11 cellular contexts compared by ENCODE assay signal in the genomic region with DNA sequence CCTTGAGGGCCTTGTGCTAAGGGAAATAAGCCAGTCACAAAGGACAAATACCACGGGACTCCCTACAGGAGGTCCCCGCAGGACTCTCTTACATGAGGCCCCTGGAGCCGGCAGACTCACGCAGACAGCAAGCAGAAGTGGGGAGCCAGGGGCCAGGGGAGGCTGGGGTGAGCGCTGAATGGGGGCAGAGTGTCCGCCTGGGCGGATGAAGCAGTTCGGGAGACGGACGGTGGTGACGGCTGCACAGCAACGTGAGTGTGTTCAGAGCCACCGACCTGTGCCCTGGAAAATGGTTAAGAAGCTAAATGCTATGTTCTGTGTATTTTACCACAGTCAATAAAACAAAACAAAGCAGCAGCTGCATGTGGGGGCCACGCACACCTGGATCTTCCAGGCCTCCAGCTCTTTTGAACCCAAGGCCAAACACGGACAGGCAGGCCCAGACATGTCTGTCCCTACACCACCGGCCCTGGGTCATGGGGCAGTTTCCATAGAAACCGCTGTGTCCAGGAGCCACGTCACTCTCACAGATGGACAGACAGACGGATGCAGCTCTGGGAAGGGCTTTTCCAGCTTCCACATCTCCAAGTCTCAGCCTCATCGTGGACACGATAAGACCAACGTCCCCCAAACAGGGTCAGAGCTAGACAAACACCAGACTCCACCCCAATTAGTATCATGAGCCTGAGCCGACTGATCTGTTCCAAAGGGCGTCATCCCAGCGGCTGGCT.
DNase-seq lines count a peak whose midpoint lies in the region; ATAC-seq and TF ChIP-seq lines count a peak whose summit lies in the region.
"Had no signal": no experiment of that assay in that cellular context is flagged by ENCODE, and none has a peak within 500 bp of the region (broad histone marks: within the 10 kb centered on the region; RNA-seq: fewer than 3 reads in every experiment).

No MANE protein-coding gene starts in this region.

- H3K9ac ChIP-seq in HUES6 (ENCODE audit: low read length) (peak overlapping the region; percentile 52), endodermal cell (ENCODE audit: extremely low read depth, low read length, poor library complexity, severe bottlenecking) (no peak overlapping the region)

- ATAC-seq in HG03135 (IDR thresholded peaks at IDR 0.05; ENCODE audit: unreplicated experiment) = no peak
- ATAC-seq: left lung had no signal

- H3K9me3 Mint-ChIP-seq in endodermal cell (peaks cover 4% of the 10 kb centered on the region), progenitor cell of endocrine pancreas (ENCODE audit: low read depth) (no peaks in the 10 kb centered on the region)
- H3K9me3 Mint-ChIP-seq: activated T-helper 1 cell treated with anti-CD3 and anti-CD28 coated beads, Interleukin-12 subunit alpha, Interleukin-12 subunit beta, Interleukin-2, Interleukin-4 antibody, amounts not matched to agents 30 ng/mL and 10 ng/mL and 1 ng/mL, durations not matched to agents 14 hours and 24 hours and 36 hours had no signal

- no peak overlapping the region for H3K4me3 ChIP-seq in HUES6 (ENCODE audit: low read depth, low read length)
- H3K4me3 ChIP-seq in endodermal cell (ENCODE audit: low read length) = no peak overlapping the region
- no peak overlapping the region for H3K4me3 ChIP-seq in esophagus muscularis mucosa
- no peak overlapping the region for H3K4me3 ChIP-seq in ascending aorta
- H3K4me3 ChIP-seq: left lung, PC-9 had no signal

- peaks cover 59% of the 10 kb centered on the region for H3K4me1 ChIP-seq in HUES6 (ENCODE audit: control insufficient read depth, insufficient read depth, low read length)
- H3K4me1 ChIP-seq in endodermal cell (ENCODE audit: control insufficient read depth, insufficient read depth, low read length) = no peaks in the 10 kb centered on the region
- H3K4me1 ChIP-seq in esophagus muscularis mucosa = no peaks in the 10 kb centered on the region
- no peaks in the 10 kb centered on the region for H3K4me1 ChIP-seq in ascending aorta
- H3K4me1 ChIP-seq: left lung had no signal

- no peaks in the 10 kb centered on the region for H3K27me3 ChIP-seq in HUES6 (ENCODE audit: control insufficient read depth, insufficient read depth, low read length)
- no peaks in the 10 kb centered on the region for H3K27me3 ChIP-seq in endodermal cell (ENCODE audit: control insufficient read depth, insufficient read depth, low read length, poor library complexity, severe bottlenecking)
- H3K27me3 ChIP-seq in esophagus muscularis mucosa = no peaks in the 10 kb centered on the region
- no peaks in the 10 kb centered on the region for H3K27me3 ChIP-seq in ascending aorta
- H3K27me3 ChIP-seq: left lung had no signal

- H3K36me3 ChIP-seq in HUES6 (ENCODE audit: control insufficient read depth, insufficient read depth, low read length) (0 out of 2 replicates have a peak, but pooled peaks cover 3% of the 10 kb centered on the region), endodermal cell (ENCODE audit: control insufficient read depth, insufficient read depth, low read length) (no peaks in the 10 kb centered on the region), esophagus muscularis mucosa (peaks cover 0 to 4% (median 0%) of the 10 kb centered on the region in 4 donors), ascending aorta (no peaks in the 10 kb centered on the region)
- H3K36me3 ChIP-seq: left lung had no signal

- no peak overlapping the region for H3K4me3 Mint-ChIP-seq in endodermal cell
- H3K4me3 Mint-ChIP-seq in progenitor cell of endocrine pancreas (ENCODE audit: low read depth) = peak overlapping the region; percentile 40
- H3K4me3 Mint-ChIP-seq: activated T-helper 1 cell treated with anti-CD3 and anti-CD28 coated beads, Interleukin-12 subunit alpha, Interleukin-12 subunit beta, Interleukin-2, Interleukin-4 antibody, amounts not matched to agents 30 ng/mL and 10 ng/mL and 1 ng/mL, durations not matched to agents 14 hours and 24 hours and 36 hours had no signal

- DNase-seq in NCI-H510A treated with DMSO at 0.1 percent for 48 hours (lab: John Stamatoyannopoulos, UW) (peak; percentile 96), endodermal cell (no peak), progenitor cell of endocrine pancreas (ENCODE audit: low spot score, unreplicated experiment) (no peak), esophagus muscularis mucosa (ENCODE audit: extremely low spot score) (no peak), ascending aorta (ENCODE audit: low spot score in 2 of 2) (no peak), GM19238 (ENCODE audit: insufficient read length, low spot score) (no peak)
- DNase-seq: PC-9 had no signal

- TF ChIP-seq CTCF in endodermal cell (conservative IDR thresholded peaks at IDR 0.05) (no peak), progenitor cell of endocrine pancreas (IDR thresholded peaks at IDR 0.05; ENCODE audit: unreplicated experiment) (no peak), esophagus muscularis mucosa (IDR thresholded peaks at IDR 0.05) (no peak), ascending aorta (IDR thresholded peaks at IDR 0.05) (no peak)

- H3K9me3 ChIP-seq in HUES6 (ENCODE audit: control insufficient read depth, insufficient read depth, low read depth, low read length) (peaks cover 3% of the 10 kb centered on the region; the same call in 1 of the 2 replicates), endodermal cell (ENCODE audit: control insufficient read depth, low read length) (no peaks in the 10 kb centered on the region), esophagus muscularis mucosa (no peaks in the 10 kb centered on the region), ascending aorta (no peaks in the 10 kb centered on the region)
- H3K9me3 ChIP-seq: left lung had no signal

- WGBS in endodermal cell (ENCODE audit: insufficient coverage in 1 of 2, insufficient read length in 1 of 2), 2 experiments = 82 to 86% methylated on average over 15 to 25 of the region's 25 CpGs
- 81% methylated on average over 25 of the region's 25 CpGs for WGBS in esophagus muscularis mucosa

- H3K36me3 Mint-ChIP-seq in endodermal cell (ENCODE audit: low read depth) = no peaks in the 10 kb centered on the region
- H3K36me3 Mint-ChIP-seq in progenitor cell of endocrine pancreas (ENCODE audit: insufficient read depth) = no peaks in the 10 kb centered on the region

- no peak for TF ChIP-seq POLR2A in esophagus muscularis mucosa (IDR thresholded peaks at IDR 0.05; ENCODE audit: low read depth)

- H3K27ac Mint-ChIP-seq in endodermal cell (peak overlapping the region; percentile 70), progenitor cell of endocrine pancreas (peak overlapping the region; percentile 94)
- H3K27ac Mint-ChIP-seq: activated T-helper 1 cell treated with anti-CD3 and anti-CD28 coated beads, Interleukin-12 subunit alpha, Interleukin-12 subunit beta, Interleukin-2, Interleukin-4 antibody, amounts not matched to agents 30 ng/mL and 10 ng/mL and 1 ng/mL, durations not matched to agents 14 hours and 24 hours and 36 hours had no signal

- H3K27me3 Mint-ChIP-seq in endodermal cell (ENCODE audit: insufficient read depth) (no peaks in the 10 kb centered on the region), progenitor cell of endocrine pancreas (no peaks in the 10 kb centered on the region)

- peaks cover 26% of the 10 kb centered on the region for H3K4me1 Mint-ChIP-seq in endodermal cell
- H3K4me1 Mint-ChIP-seq in progenitor cell of endocrine pancreas (ENCODE audit: low read depth) = peaks cover 61% of the 10 kb centered on the region

- no peak for TF ChIP-seq EP300 in esophagus muscularis mucosa (IDR thresholded peaks at IDR 0.05)

- H3K27ac ChIP-seq in HUES6 (ENCODE audit: low read depth, low read length) (peak overlapping the region; percentile 77), endodermal cell (ENCODE audit: low read depth, low read length) (peak overlapping the region; percentile 92), esophagus muscularis mucosa (replicated peaks in 1 of 4) (no peak overlapping the region), ascending aorta (no peak overlapping the region)
- H3K27ac ChIP-seq: left lung, PC-9 had no signal

- intact Hi-C loops in esophagus muscularis mucosa (cut with DNase I) = no loop called here
- intact Hi-C loops in ascending aorta (cut with DNase I) = no loop called here

Comparison
In these comparisons a context has a peak if more than half of its experiments do, and no peak if none do; other contexts are left out.
1. H3K27ac ChIP-seq: peak in HUES6 (single experiment) and endodermal cell (single experiment); none in esophagus muscularis mucosa (0 of 4) and ascending aorta (0 of 2).